In the genomic region with DNA sequence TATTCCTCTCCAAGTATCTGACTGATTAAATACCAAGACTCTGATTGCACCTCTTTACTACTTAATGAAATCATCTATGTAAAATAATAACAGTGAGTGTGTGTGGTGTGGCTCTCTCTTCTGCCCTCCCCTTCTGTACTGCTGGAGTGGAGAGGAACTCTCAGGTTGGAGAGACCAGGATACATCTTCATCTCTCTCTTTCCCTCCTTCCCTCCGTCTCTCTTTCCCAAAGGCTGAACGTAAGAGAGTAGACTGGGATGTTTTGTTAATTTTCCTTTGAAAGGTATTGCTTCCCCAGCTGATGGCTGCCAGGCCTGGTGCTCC, we compare ENCODE assay signal across 1 cellular context.
TF ChIP-seq lines count a peak whose summit lies in the region.

No MANE protein-coding gene starts in this region.

TF ChIP-seq in IMR-90, 13 proteins besides CTCF, POLR2A, EP300 and RAD21:
- no peak for TF ChIP-seq RCOR1 (IDR thresholded peaks at IDR 0.05; ENCODE audit: insufficient replicate concordance, low read length)
- no peak for TF ChIP-seq NFE2L2 (IDR thresholded peaks at IDR 0.05; ENCODE audit: low read depth, low read length)
- no peak for TF ChIP-seq CHD1 (IDR thresholded peaks at IDR 0.05; ENCODE audit: low read depth, low read length)
- no peak for TF ChIP-seq SMC3 (IDR thresholded peaks at IDR 0.05; ENCODE audit: low read depth, low read length)
TF ChIP-seq in IMR-90: peak in this region for 0.
